In the genomic region with DNA sequence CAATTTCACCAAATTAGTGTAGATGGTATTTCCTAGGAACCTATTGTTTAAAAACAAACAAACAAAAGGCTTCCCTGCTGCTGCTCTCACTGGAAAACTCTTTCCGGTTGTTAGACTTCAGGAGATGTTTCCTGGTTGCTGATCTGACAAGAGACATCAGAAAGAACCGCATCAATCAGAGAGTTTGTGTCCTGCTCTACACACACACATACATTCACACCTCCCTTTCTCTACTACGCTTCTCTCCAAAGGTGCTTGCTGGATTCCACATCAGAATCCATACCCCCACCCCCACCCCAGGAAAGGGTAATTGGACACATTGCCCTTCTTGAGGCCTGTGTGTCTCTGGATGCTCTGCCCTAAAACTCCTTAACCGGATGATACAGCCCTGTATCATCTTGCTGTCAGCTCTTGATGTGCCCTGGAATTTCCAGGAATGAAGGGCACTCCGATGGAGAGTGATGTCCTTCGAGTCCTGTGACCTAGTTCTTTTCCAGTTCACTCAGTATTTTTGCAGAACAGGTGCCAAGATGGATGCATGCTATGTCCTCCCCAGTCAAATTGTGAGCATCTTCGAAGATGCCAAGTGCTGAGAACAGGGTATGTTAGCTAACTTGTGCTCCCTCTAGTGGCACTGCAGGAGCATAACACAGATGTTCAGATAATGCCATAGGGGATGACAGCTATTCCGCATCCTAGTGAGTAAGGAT, we compare ENCODE assay signal across 8 cellular contexts.
DNase-seq lines count a peak whose midpoint lies in the region; ATAC-seq, FAIRE-seq and TF ChIP-seq lines count a peak whose summit lies in the region.

No MANE protein-coding gene starts in this region.

- no peak overlapping the region for H3K27ac ChIP-seq in pancreas

- TF ChIP-seq CTCF in glutamatergic neuron (IDR thresholded peaks at IDR 0.05; ENCODE audit: partially characterized antibody, unreplicated experiment) = peak; percentile 89
- TF ChIP-seq CTCF in pancreas (IDR thresholded peaks at IDR 0.05) = peak; percentile 79 to 85 (median 79)

- FAIRE-seq in pancreas (lab: Jason Lieb, UNC) = peak; percentile 57

- H3K36me3 ChIP-seq in NT2/D1 (ENCODE audit: insufficient read depth, insufficient read length, low read length) (no peaks in the 10 kb centered on the region), pancreas (no peaks in the 10 kb centered on the region)

- no peaks in the 10 kb centered on the region for H3K4me1 ChIP-seq in NT2/D1 (ENCODE audit: insufficient read depth, insufficient read length)
- no peaks in the 10 kb centered on the region for H3K4me1 ChIP-seq in pancreas

- no peak overlapping the region for H3K9ac ChIP-seq in NT2/D1 (ENCODE audit: insufficient read length, low read depth)

- ATAC-seq in GM21515 (IDR thresholded peaks at IDR 0.05; ENCODE audit: unreplicated experiment) = peak; percentile 93
- ATAC-seq in activated naive CD4-positive, alpha-beta T cell treated with anti-CD3 and anti-CD28 coated beads, Interleukin-2, amount 50 U/mL, for 72 hours = peak; percentile 56 to 69
- ATAC-seq in pancreas = peak; percentile 63 to 97 (median 94)
- ATAC-seq in GM21717 (IDR thresholded peaks at IDR 0.05; ENCODE audit: unreplicated experiment) = no peak

- no peak overlapping the region for H3K4me3 ChIP-seq in NT2/D1 (ENCODE audit: insufficient read length, low read depth)
- H3K4me3 ChIP-seq in pancreas = no peak overlapping the region

- no peaks in the 10 kb centered on the region for H3K9me3 ChIP-seq in NT2/D1 (ENCODE audit: insufficient read depth, low read length)
- H3K9me3 ChIP-seq in pancreas = no peaks in the 10 kb centered on the region

- no peaks in the 10 kb centered on the region for H3K4me1 Mint-ChIP-seq in glutamatergic neuron (ENCODE audit: low read depth, unreplicated experiment)

- peaks cover 5% of the 10 kb centered on the region for H3K27me3 ChIP-seq in NT2/D1 (ENCODE audit: insufficient read depth, insufficient read length)
- no peaks in the 10 kb centered on the region for H3K27me3 ChIP-seq in pancreas

- 25 to 30% methylated on average over 8 of the region's 8 CpGs for WGBS in pancreas, 2 donors

- H3K4me3 Mint-ChIP-seq in glutamatergic neuron (ENCODE audit: unreplicated experiment) = no peak overlapping the region

- no peaks in the 10 kb centered on the region for H3K36me3 Mint-ChIP-seq in activated naive CD4-positive, alpha-beta T cell treated with anti-CD3 and anti-CD28 coated beads, Interleukin-2, amount 50 U/mL, for 72 hours
- peaks cover 11% of the 10 kb centered on the region for H3K36me3 Mint-ChIP-seq in glutamatergic neuron (ENCODE audit: unreplicated experiment)

- no peaks in the 10 kb centered on the region for H3K27me3 Mint-ChIP-seq in glutamatergic neuron (ENCODE audit: unreplicated experiment)

- no peak overlapping the region for H3K27ac Mint-ChIP-seq in activated naive CD4-positive, alpha-beta T cell treated with anti-CD3 and anti-CD28 coated beads, Interleukin-2, amount 50 U/mL, for 72 hours
- no peak overlapping the region for H3K27ac Mint-ChIP-seq in glutamatergic neuron (ENCODE audit: unreplicated experiment)

- no peaks in the 10 kb centered on the region for H3K9me3 Mint-ChIP-seq in activated naive CD4-positive, alpha-beta T cell treated with anti-CD3 and anti-CD28 coated beads, Interleukin-2, amount 50 U/mL, for 72 hours
- H3K9me3 Mint-ChIP-seq in glutamatergic neuron (ENCODE audit: unreplicated experiment) = no peaks in the 10 kb centered on the region

- intact Hi-C loops in pancreas (cut with DNase I) = loop anchor here in 2 of 3 donors (5.0 to 10.0 kb wide), 2 partner anchors 346 to 349 kb away; no protein-coding TSS in a partner anchor

- DNase-seq in ELF-1 (ENCODE audit: low read depth, low spot score) (peak; percentile 35), HuH-7 (ENCODE audit: low spot score) (peak; percentile 61), NT2/D1 (ENCODE audit: low read depth, low spot score) (peak; percentile 80), glutamatergic neuron (no peak), pancreas (peak in 3 of 6 donors; percentile 12 to 36 (median 16))
- peak in 1 of 2 donors; percentile 20 for DNase-seq in activated naive CD4-positive, alpha-beta T cell treated with anti-CD3 and anti-CD28 coated beads, Interleukin-2, amount 50 U/mL, for 72 hours (ENCODE audit: low spot score in 2 of 2)
